21 cellular contexts compared by ENCODE assay signal in genomic region chr16:87326151-87326571, GRCh38. TPM values are rescaled to one million over a fixed set of nuclear protein-coding genes. Genes with fewer than 3 reads are reported as not detected.
DNase-seq lines count a peak whose midpoint lies in the region; ATAC-seq and TF ChIP-seq lines count a peak whose summit lies in the region.
"Had no signal": no experiment of that assay in that cellular context is flagged by ENCODE, and none has a peak within 500 bp of the region (broad histone marks: within the 10 kb centered on the region; RNA-seq: fewer than 3 reads in every experiment).

No MANE protein-coding gene starts in this region.

- H3K27me3 ChIP-seq in gastroesophageal sphincter = no peaks in the 10 kb centered on the region
- H3K27me3 ChIP-seq in skeletal muscle tissue (ENCODE audit: control insufficient read depth in 3 of 3, insufficient read depth in 3 of 3, low read length in 3 of 3) = no peaks in the 10 kb centered on the region
- no peaks in the 10 kb centered on the region for H3K27me3 ChIP-seq in HAP-1 (ENCODE audit: low read depth)
- H3K27me3 ChIP-seq: heart left ventricle, tibial artery had no signal

- peak overlapping the region; percentile 53 for H3K27ac Mint-ChIP-seq in activated T-cell treated with anti-CD3 and anti-CD28 coated beads, Interleukin-2, amount 50 U/mL, for 24 hours
- H3K27ac Mint-ChIP-seq in T-cell = peak overlapping the region; percentile 43 to 65
- H3K27ac Mint-ChIP-seq: activated naive CD8-positive, alpha-beta T cell treated with anti-CD3 and anti-CD28 coated beads, Interleukin-2, amount 10 ng/mL, durations not matched to agents 7 days and 5 days; progenitor cell of endocrine pancreas; T-helper 1 cell treated with Interleukin-12 subunit alpha and Interleukin-12 subunit beta and Interleukin-4 antibody, amounts not matched to agents 30 μg/mL and 1 μg/mL, for 36 hours had no signal

- in situ Hi-C loops in HAP-1 (cut with MboI; ENCODE audit: low sequenced_read_pairs) = no loop called here

- TF ChIP-seq EP300 in gastroesophageal sphincter (IDR thresholded peaks at IDR 0.05) = no peak

- no peak for DNase-seq in activated T-cell treated with anti-CD3 and anti-CD28 coated beads, Interleukin-2, amount 50 U/mL, for 24 hours
- DNase-seq in activated T-cell treated with anti-CD3 and anti-CD28 coated beads, Interleukin-2, amount 50 U/mL, for 4 hours = no peak
- DNase-seq in T-cell (no peak), SKM-1 treated with dmso at 0.1 percent for 144 hours (lab: John Stamatoyannopoulos, UW; ENCODE audit: unreplicated experiment) (no peak), HAP-1 (ENCODE audit: low spot score in 2 of 2) (no peak)
- DNase-seq: activated CD4-positive, alpha-beta T cell treated with anti-CD3 and anti-CD28 coated beads, Interleukin-2, amount 50 U/mL, for 48 hours; activated naive CD8-positive, alpha-beta T cell treated with anti-CD3 and anti-CD28 coated beads, Interleukin-2, amount 10 ng/mL, durations not matched to agents 7 days and 5 days; DMS153; immature natural killer cell; naive thymus-derived CD4-positive, alpha-beta T cell; NCI-H187; NCI-H446; stimulated activated CD8-positive, alpha-beta memory T cell treated with anti-CD3 and anti-CD28 coated beads, Interleukin-4, amount 100 ng/mL, for 48 hours; tibial artery had no signal

- no peak for ATAC-seq in activated T-cell treated with anti-CD3 and anti-CD28 coated beads, Interleukin-2, amount 50 U/mL, for 4 hours
- no peak for ATAC-seq in T-cell (replicated peaks in 1 of 4)
- ATAC-seq in gastroesophageal sphincter = peak; percentile 3
- ATAC-seq in GM21529 (IDR thresholded peaks at IDR 0.05; ENCODE audit: unreplicated experiment) = no peak
- ATAC-seq: esophagus mucosa; heart left ventricle; naive thymus-derived CD4-positive, alpha-beta T cell had no signal

- H3K4me3 ChIP-seq in gastroesophageal sphincter (no peak overlapping the region), skeletal muscle tissue (ENCODE audit: low read length in 3 of 3) (no peak overlapping the region), HAP-1 (no peak overlapping the region)
- H3K4me3 ChIP-seq: heart left ventricle, tibial artery had no signal

- H3K9ac ChIP-seq in skeletal muscle tissue (ENCODE audit: low read depth in 1 of 3, low read length in 3 of 3) = peak overlapping the region in 2 of 3 donors; percentile 14 to 35

- peaks cover 0 to 27% (median 7%) of the 10 kb centered on the region in 3 donors for H3K4me1 ChIP-seq in gastroesophageal sphincter
- H3K4me1 ChIP-seq in skeletal muscle tissue (ENCODE audit: control insufficient read depth in 3 of 3, insufficient read depth in 3 of 3, low read length in 3 of 3) = peaks cover 29 to 54% (median 32%) of the 10 kb centered on the region in 3 donors
- no peaks in the 10 kb centered on the region for H3K4me1 ChIP-seq in HAP-1

- no peak for TF ChIP-seq CTCF in gastroesophageal sphincter (IDR thresholded peaks at IDR 0.05)

- H3K27me3 Mint-ChIP-seq in activated T-cell treated with anti-CD3 and anti-CD28 coated beads, Interleukin-2, amount 50 U/mL, for 24 hours = no peaks in the 10 kb centered on the region
- H3K27me3 Mint-ChIP-seq in activated T-cell treated with anti-CD3 and anti-CD28 coated beads, Interleukin-2, amount 50 U/mL, for 4 hours (ENCODE audit: low read depth) = no peaks in the 10 kb centered on the region
- no peaks in the 10 kb centered on the region for H3K27me3 Mint-ChIP-seq in T-cell
- H3K27me3 Mint-ChIP-seq: activated naive CD8-positive, alpha-beta T cell treated with anti-CD3 and anti-CD28 coated beads, Interleukin-2, amount 10 ng/mL, durations not matched to agents 7 days and 5 days; naive thymus-derived CD4-positive, alpha-beta T cell; progenitor cell of endocrine pancreas had no signal

- H3K27ac ChIP-seq in gastroesophageal sphincter (peak overlapping the region in 3 of 4 donors; percentile 41 to 67 (median 45)), skeletal muscle tissue (ENCODE audit: low read depth, low read length) (peak overlapping the region; percentile 28)
- H3K27ac ChIP-seq: tibial artery had no signal

- H3K4me1 Mint-ChIP-seq in activated T-cell treated with anti-CD3 and anti-CD28 coated beads, Interleukin-2, amount 50 U/mL, for 24 hours (ENCODE audit: low read depth) = peaks cover 5% of the 10 kb centered on the region
- peaks cover 3% of the 10 kb centered on the region for H3K4me1 Mint-ChIP-seq in activated T-cell treated with anti-CD3 and anti-CD28 coated beads, Interleukin-2, amount 50 U/mL, for 4 hours (ENCODE audit: low read depth)
- H3K4me1 Mint-ChIP-seq in T-cell = peaks cover 0 to 9% (median 0%) of the 10 kb centered on the region in 3 donors

- CTCF ChIA-PET in T-cell (lab: Charles Lee) = interaction anchor here (0.6 to 1.2 kb wide), 3 partner anchors 53 to 68 kb away, joined by 3 read pairs; no protein-coding TSS in a partner anchor

- H3K4me3 Mint-ChIP-seq in activated T-cell treated with anti-CD3 and anti-CD28 coated beads, Interleukin-2, amount 50 U/mL, for 24 hours = no peak overlapping the region
- no peak overlapping the region for H3K4me3 Mint-ChIP-seq in activated T-cell treated with anti-CD3 and anti-CD28 coated beads, Interleukin-2, amount 50 U/mL, for 4 hours
- H3K4me3 Mint-ChIP-seq in T-cell = no peak overlapping the region
- H3K4me3 Mint-ChIP-seq: activated naive CD8-positive, alpha-beta T cell treated with anti-CD3 and anti-CD28 coated beads, Interleukin-2, amount 10 ng/mL, durations not matched to agents 7 days and 5 days; immature natural killer cell; naive thymus-derived CD4-positive, alpha-beta T cell; T-helper 1 cell treated with Interleukin-12 subunit alpha and Interleukin-12 subunit beta and Interleukin-4 antibody, amounts not matched to agents 30 μg/mL and 1 μg/mL, for 36 hours had no signal

- WGBS in gastroesophageal sphincter (ENCODE audit: low coverage in 1 of 2), 2 donors = 64 to 74% methylated on average over 2 to 5 of the region's 11 CpGs

- no peak for TF ChIP-seq POLR2A in gastroesophageal sphincter (IDR thresholded peaks at IDR 0.05)

- H3K36me3 ChIP-seq in gastroesophageal sphincter = peaks cover 0 to 62% of the 10 kb centered on the region in 2 donors
- peaks cover 32 to 38% (median 33%) of the 10 kb centered on the region in 3 donors for H3K36me3 ChIP-seq in skeletal muscle tissue (ENCODE audit: control insufficient read depth in 3 of 3, insufficient read depth in 3 of 3, low read length in 3 of 3)
- H3K36me3 ChIP-seq in HAP-1 (replicated peaks) = peaks cover 15% of the 10 kb centered on the region

- peaks cover 54% of the 10 kb centered on the region for H3K36me3 Mint-ChIP-seq in activated T-cell treated with anti-CD3 and anti-CD28 coated beads, Interleukin-2, amount 50 U/mL, for 24 hours (ENCODE audit: low read depth)
- peaks cover 6% of the 10 kb centered on the region for H3K36me3 Mint-ChIP-seq in activated T-cell treated with anti-CD3 and anti-CD28 coated beads, Interleukin-2, amount 50 U/mL, for 4 hours (ENCODE audit: insufficient read depth)
- H3K36me3 Mint-ChIP-seq in T-cell = peaks cover 21% of the 10 kb centered on the region
- H3K36me3 Mint-ChIP-seq: activated naive CD8-positive, alpha-beta T cell treated with anti-CD3 and anti-CD28 coated beads, Interleukin-2, amount 10 ng/mL, durations not matched to agents 7 days and 5 days had no signal

- POLR2A ChIA-PET in T-cell (lab: Charles Lee) = no interaction called here

- no peaks in the 10 kb centered on the region for H3K9me3 Mint-ChIP-seq in activated T-cell treated with anti-CD3 and anti-CD28 coated beads, Interleukin-2, amount 50 U/mL, for 24 hours
- no peaks in the 10 kb centered on the region for H3K9me3 Mint-ChIP-seq in activated T-cell treated with anti-CD3 and anti-CD28 coated beads, Interleukin-2, amount 50 U/mL, for 4 hours
- H3K9me3 Mint-ChIP-seq in T-cell = no peaks in the 10 kb centered on the region
- H3K9me3 Mint-ChIP-seq: activated naive CD8-positive, alpha-beta T cell treated with anti-CD3 and anti-CD28 coated beads, Interleukin-2, amount 10 ng/mL, durations not matched to agents 7 days and 5 days; immature natural killer cell; naive thymus-derived CD4-positive, alpha-beta T cell; T-helper 1 cell treated with Interleukin-12 subunit alpha and Interleukin-12 subunit beta and Interleukin-4 antibody, amounts not matched to agents 30 μg/mL and 1 μg/mL, for 36 hours had no signal

- H3K9me3 ChIP-seq in gastroesophageal sphincter (no peaks in the 10 kb centered on the region), skeletal muscle tissue (ENCODE audit: control insufficient read depth in 3 of 3, low read length in 3 of 3) (no peaks in the 10 kb centered on the region), HAP-1 (no peaks in the 10 kb centered on the region)
- H3K9me3 ChIP-seq: heart left ventricle, tibial artery had no signal

RNA-seq across cellular contexts. Expression of gene C16orf95, which starts 9.0 kb away (rescaled TPM):
- 1 to 10 TPM; 3.5 to 5.7 (median 4.1) TPM for total RNA-seq in activated T-cell treated with anti-CD3 and anti-CD28 coated beads, Interleukin-2, amount 50 U/mL, for 4 hours
- total RNA-seq in T-cell (1 to 10 TPM in 4 of 5 donors, under 1 TPM in 1; 0.98 to 3.1 (median 2.6) TPM), gastroesophageal sphincter (1 to 10 TPM in 3 of 4 donors, under 1 TPM in 1; 0.67 to 4.2 (median 2.2) TPM), skeletal muscle tissue (2.6 TPM)

RNA-seq across cellular contexts. Expression of gene FBXO31, which starts 57.4 kb away (rescaled TPM):
- total RNA-seq in activated T-cell treated with anti-CD3 and anti-CD28 coated beads, Interleukin-2, amount 50 U/mL, for 4 hours = 10 to 100 TPM; 53.0 to 58.1 (median 55.5) TPM
- total RNA-seq in T-cell (10 to 100 TPM; 34.7 to 67.2 (median 55.6) TPM), gastroesophageal sphincter (100 to 1,000 TPM in 1 of 4 donors, 10 to 100 TPM in 3; 69.2 to 141 (median 85.1) TPM), skeletal muscle tissue (26.6 TPM)
